23 cellular contexts compared by ENCODE assay signal in genomic region chr4:86250006-86250405, GRCh38.
DNase-seq lines count a peak whose midpoint lies in the region; ATAC-seq and TF ChIP-seq lines count a peak whose summit lies in the region.
"Had no signal": no experiment of that assay in that cellular context is flagged by ENCODE, and none has a peak within 500 bp of the region (broad histone marks: within the 10 kb centered on the region; RNA-seq: fewer than 3 reads in every experiment).

No MANE protein-coding gene starts in this region.

- no peak overlapping the region for H3K4me3 ChIP-seq in vagina
- H3K4me3 ChIP-seq: BLaER1 treated with 17β-estradiol and CSF1 and Interleukin-3, amounts not matched to agents 10 nM and 100 nM had no signal

- H3K4me1 ChIP-seq in vagina = no peaks in the 10 kb centered on the region

- TF ChIP-seq POLR2A in vagina (IDR thresholded peaks at IDR 0.05) = no peak

- H3K36me3 ChIP-seq in vagina = no peaks in the 10 kb centered on the region
- H3K36me3 ChIP-seq: BLaER1 treated with 17β-estradiol and CSF1 and Interleukin-3, amounts not matched to agents 10 nM and 100 nM had no signal

- intact Hi-C loops in vagina (cut with DNase I) = no loop called here

- POLR2A ChIA-PET in RWPE1 (lab: Yijun Ruan, JAX; ENCODE audit: low non-redundant PET) = no interaction called here

- no peak for ATAC-seq in HG03135 (IDR thresholded peaks at IDR 0.05; ENCODE audit: unreplicated experiment)
- ATAC-seq: PC-3, T-helper 17 cell had no signal

- no peak for TF ChIP-seq CTCF in RWPE1 (conservative IDR thresholded peaks at IDR 0.05; ENCODE audit: low read depth)
- TF ChIP-seq CTCF in vagina (IDR thresholded peaks at IDR 0.05) = no peak

- no peaks in the 10 kb centered on the region for H3K9me3 ChIP-seq in vagina
- H3K9me3 ChIP-seq: BLaER1 treated with 17β-estradiol and CSF1 and Interleukin-3, amounts not matched to agents 10 nM and 100 nM had no signal

- no peaks in the 10 kb centered on the region for H3K27me3 ChIP-seq in vagina
- H3K27me3 ChIP-seq: BLaER1 treated with 17β-estradiol and CSF1 and Interleukin-3, amounts not matched to agents 10 nM and 100 nM had no signal

- peak; percentile 10 for DNase-seq in AG20443 (ENCODE audit: low spot score)
- peak; percentile 30 for DNase-seq in HS-5 (ENCODE audit: low read depth)
- peak; percentile 12 for DNase-seq in fibroblast of gingiva (ENCODE audit: low read depth)
- peak; percentile 41 for DNase-seq in superior temporal gyrus (ENCODE audit: extremely low spot score)
- no peak for DNase-seq in RWPE1 (ENCODE audit: low spot score)
- DNase-seq in vagina (ENCODE audit: extremely low spot score in 2 of 2) = no peak
- DNase-seq: CD4-positive, alpha-beta memory T cell; DMS153; EL; GF-D8; H7; HFFc6; Kasumi-1; NCI-H1694; NCI-H2081 treated with DMSO at 0.1 percent for 48 hours; NCI-H2171 treated with DMSO at 0.1 percent for 48 hours; NCI-H446; NCI-H526 treated with DMSO at 0.1 percent for 48 hours; PC-3; SHP77; T-helper 17 cell had no signal

- H3K27ac ChIP-seq in RWPE1 (no peak overlapping the region), vagina (no peak overlapping the region)
- H3K27ac ChIP-seq: BLaER1 treated with 17β-estradiol and CSF1 and Interleukin-3, amounts not matched to agents 10 nM and 100 nM had no signal

- CTCF ChIA-PET in RWPE1 (lab: Yijun Ruan, JAX) = interaction anchor here (0.6 kb wide), 1 partner anchor 281 kb away, joined by 3 read pairs; no protein-coding TSS in a partner anchor

Comparison
In these comparisons a context has a peak if more than half of its experiments do, and no peak if none do; other contexts are left out.
1. DNase-seq: peak in AG20443 (single experiment), HS-5 (single experiment), fibroblast of gingiva (single experiment) and superior temporal gyrus (single experiment); none in RWPE1 (single experiment) and vagina (0 of 2).